Comparison of ENCODE assay signal across 4 cellular contexts in genomic region chr6:78322068-78322845, GRCh38.
"Had no signal": no experiment of that assay in that cellular context is flagged by ENCODE, and none has a peak within 500 bp of the region (broad histone marks: within the 10 kb centered on the region; RNA-seq: fewer than 3 reads in every experiment).

No MANE protein-coding gene starts in this region.

- H3K4me3 ChIP-seq: GM23338 had no signal

- DNase-seq: H9, HCEC 1CT, KBM-7 had no signal

- ATAC-seq: GM23338 had no signal
